Comparison of ENCODE assay signal across 24 cellular contexts in the genomic region with DNA sequence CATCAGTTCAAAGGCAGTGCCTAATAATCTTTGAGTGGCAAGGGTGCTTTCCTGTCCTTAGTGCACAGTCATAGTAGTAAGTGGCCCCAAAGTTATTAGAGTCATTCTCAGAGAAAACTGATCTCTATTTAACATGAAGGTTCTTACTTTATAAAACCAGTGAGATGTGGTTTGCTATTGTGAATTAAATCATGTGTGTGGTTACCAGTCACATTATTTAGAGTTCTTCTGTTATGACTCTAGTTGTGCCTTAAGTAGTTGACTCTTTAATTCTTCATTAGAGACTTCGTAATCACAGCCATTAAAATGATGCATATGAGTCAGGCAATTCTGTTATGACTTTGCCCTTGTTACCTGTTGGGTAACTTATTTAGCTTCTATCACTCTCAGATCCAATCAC.
DNase-seq lines count a peak whose midpoint lies in the region; ATAC-seq, FAIRE-seq and TF ChIP-seq lines count a peak whose summit lies in the region.
"Had no signal": no experiment of that assay in that cellular context is flagged by ENCODE, and none has a peak within 500 bp of the region (broad histone marks: within the 10 kb centered on the region; RNA-seq: fewer than 3 reads in every experiment).

No MANE protein-coding gene starts in this region.

- no peak overlapping the region for H3K9ac ChIP-seq in astrocyte (ENCODE audit: low read length)
- H3K9ac ChIP-seq: parathyroid adenoma had no signal

- H3K27me3 ChIP-seq in astrocyte (ENCODE audit: insufficient read depth, low read length) (no peaks in the 10 kb centered on the region), ascending aorta (no peaks in the 10 kb centered on the region)
- H3K27me3 ChIP-seq in CD8-positive, alpha-beta memory T cell (ENCODE audit: insufficient read depth, low read length, poor library complexity, severe bottlenecking) = no peaks in the 10 kb centered on the region
- H3K27me3 ChIP-seq: heart right ventricle had no signal

- TF ChIP-seq CTCF in astrocyte (IDR thresholded peaks at IDR 0.05; ENCODE audit: insufficient read depth, low read depth, low read length) (no peak), ascending aorta (IDR thresholded peaks at IDR 0.05) (no peak)

- no peak overlapping the region for H3K4me3 Mint-ChIP-seq in astrocyte (ENCODE audit: unreplicated experiment)
- H3K4me3 Mint-ChIP-seq in CD8-positive, alpha-beta memory T cell = no peak overlapping the region
- H3K4me3 Mint-ChIP-seq: IgD-negative memory B cell; naive thymus-derived CD4-positive, alpha-beta T cell; T-helper 1 cell treated with Interleukin-12 subunit alpha and Interleukin-12 subunit beta and Interleukin-4 antibody, amounts not matched to agents 30 μg/mL and 1 μg/mL, for 36 hours had no signal

- no peaks in the 10 kb centered on the region for H3K79me2 ChIP-seq in astrocyte (ENCODE audit: insufficient read depth, low read length)
- H3K79me2 ChIP-seq: parathyroid adenoma had no signal

- H3K27ac ChIP-seq in astrocyte (ENCODE audit: low read depth, low read length) = no peak overlapping the region
- no peak overlapping the region for H3K27ac ChIP-seq in ascending aorta
- no peak overlapping the region for H3K27ac ChIP-seq in CD8-positive, alpha-beta memory T cell (ENCODE audit: low read depth, low read length)
- H3K27ac ChIP-seq: heart right ventricle, HL-60, lower lobe of right lung, parathyroid adenoma, skin epidermis had no signal

- no peak overlapping the region for H3K27ac Mint-ChIP-seq in astrocyte (ENCODE audit: unreplicated experiment)
- H3K27ac Mint-ChIP-seq in CD8-positive, alpha-beta memory T cell = no peak overlapping the region
- H3K27ac Mint-ChIP-seq: IgD-negative memory B cell; naive thymus-derived CD4-positive, alpha-beta T cell; T-helper 1 cell treated with Interleukin-12 subunit alpha and Interleukin-12 subunit beta and Interleukin-4 antibody, amounts not matched to agents 30 μg/mL and 1 μg/mL, for 36 hours had no signal

- no peaks in the 10 kb centered on the region for H3K4me1 ChIP-seq in astrocyte (ENCODE audit: insufficient read depth, low read length)
- no peaks in the 10 kb centered on the region for H3K4me1 ChIP-seq in ascending aorta
- no peaks in the 10 kb centered on the region for H3K4me1 ChIP-seq in CD8-positive, alpha-beta memory T cell (ENCODE audit: insufficient read depth, low read length)
- H3K4me1 ChIP-seq: heart right ventricle, lower lobe of right lung, parathyroid adenoma had no signal

- POLR2A ChIA-PET in CD8-positive, alpha-beta memory T cell (lab: Charles Lee) = no interaction called here

- H3K36me3 ChIP-seq in astrocyte (ENCODE audit: insufficient read depth, low read length) = no peaks in the 10 kb centered on the region
- H3K36me3 ChIP-seq in ascending aorta = no peaks in the 10 kb centered on the region
- no peaks in the 10 kb centered on the region for H3K36me3 ChIP-seq in CD8-positive, alpha-beta memory T cell (ENCODE audit: insufficient read depth, low read length)
- H3K36me3 ChIP-seq: heart right ventricle, lower lobe of right lung had no signal

- H3K27me3 Mint-ChIP-seq in astrocyte (ENCODE audit: low read depth, unreplicated experiment) = no peaks in the 10 kb centered on the region
- H3K27me3 Mint-ChIP-seq in CD8-positive, alpha-beta memory T cell = no peaks in the 10 kb centered on the region
- H3K27me3 Mint-ChIP-seq: IgD-negative memory B cell; naive thymus-derived CD4-positive, alpha-beta T cell had no signal

- intact Hi-C loops in ascending aorta (cut with DNase I) = no loop called here

- peak; percentile 71 for ATAC-seq in GM18520 (IDR thresholded peaks at IDR 0.05; ENCODE audit: unreplicated experiment)
- ATAC-seq in GM21360 (IDR thresholded peaks at IDR 0.05; ENCODE audit: unreplicated experiment) = peak; percentile 57
- ATAC-seq in HG03175 (IDR thresholded peaks at IDR 0.05; ENCODE audit: unreplicated experiment) = peak; percentile 58
- no peak for ATAC-seq in HG03095 (IDR thresholded peaks at IDR 0.05; ENCODE audit: unreplicated experiment)
- ATAC-seq: heart right ventricle; lower lobe of right lung; naive thymus-derived CD4-positive, alpha-beta T cell had no signal

- no peak overlapping the region for H3K4me3 ChIP-seq in astrocyte (ENCODE audit: insufficient read depth, low read depth, low read length)
- H3K4me3 ChIP-seq in ascending aorta = no peak overlapping the region
- H3K4me3 ChIP-seq in CD8-positive, alpha-beta memory T cell (ENCODE audit: low read length) = no peak overlapping the region
- H3K4me3 ChIP-seq: heart right ventricle, lower lobe of right lung, skin epidermis had no signal

- no peaks in the 10 kb centered on the region for H4K20me1 ChIP-seq in astrocyte (ENCODE audit: insufficient read depth, low read length)

- CTCF ChIA-PET in CD8-positive, alpha-beta memory T cell (lab: Charles Lee) = no interaction called here

- no peaks in the 10 kb centered on the region for H3K36me3 Mint-ChIP-seq in astrocyte (ENCODE audit: low read depth, unreplicated experiment)
- H3K36me3 Mint-ChIP-seq in CD8-positive, alpha-beta memory T cell = no peaks in the 10 kb centered on the region
- H3K36me3 Mint-ChIP-seq: IgD-negative memory B cell; naive thymus-derived CD4-positive, alpha-beta T cell had no signal

- no peak overlapping the region for H2AFZ ChIP-seq in astrocyte (ENCODE audit: low read depth, low read length)
- H2AFZ ChIP-seq: parathyroid adenoma had no signal

- no peaks in the 10 kb centered on the region for H3K9me3 Mint-ChIP-seq in astrocyte (ENCODE audit: unreplicated experiment)
- H3K9me3 Mint-ChIP-seq in CD8-positive, alpha-beta memory T cell = peaks cover 0 to 10% (median 2%) of the 10 kb centered on the region in 5 donors
- H3K9me3 Mint-ChIP-seq: T-helper 1 cell treated with Interleukin-12 subunit alpha and Interleukin-12 subunit beta and Interleukin-4 antibody, amounts not matched to agents 30 μg/mL and 1 μg/mL, for 36 hours had no signal

- H3K4me1 Mint-ChIP-seq in astrocyte (ENCODE audit: low read depth, unreplicated experiment) = no peaks in the 10 kb centered on the region
- no peaks in the 10 kb centered on the region for H3K4me1 Mint-ChIP-seq in CD8-positive, alpha-beta memory T cell
- H3K4me1 Mint-ChIP-seq: IgD-negative memory B cell; naive thymus-derived CD4-positive, alpha-beta T cell had no signal

- no peak overlapping the region for H3K4me2 ChIP-seq in astrocyte (ENCODE audit: low read length)

- H3K9me3 ChIP-seq in astrocyte (ENCODE audit: insufficient read depth, low read depth, low read length) (no peaks in the 10 kb centered on the region), ascending aorta (no peaks in the 10 kb centered on the region)
- no peaks in the 10 kb centered on the region for H3K9me3 ChIP-seq in CD8-positive, alpha-beta memory T cell (ENCODE audit: low read length)
- H3K9me3 ChIP-seq: lower lobe of right lung had no signal

- DNase-seq in astrocyte (ENCODE audit: low read depth) = peak; percentile 2
- no peak for DNase-seq in epidermal melanocyte (ENCODE audit: insufficient read length, low spot score)
- no peak for DNase-seq in ascending aorta (ENCODE audit: low spot score in 2 of 2)
- no peak for DNase-seq in CD8-positive, alpha-beta memory T cell
- DNase-seq: activated CD4-positive, CD25-positive, alpha-beta regulatory T cell; effector CD4-positive, alpha-beta T cell; heart right ventricle; lower lobe of right lung; MM.1S; naive thymus-derived CD4-positive, alpha-beta T cell; NCI-H187; NCI-H510A treated with DMSO at 0.1 percent for 48 hours; SHP77 treated with DMSO at 0.1 percent for 48 hours; stimulated activated CD4-positive, alpha-beta T cell treated with anti-CD3 and anti-CD28 coated beads, Interleukin-4, amount 100 ng/mL, for 4 hours; stimulated activated CD8-positive, alpha-beta memory T cell treated with anti-CD3 and anti-CD28 coated beads, Interleukin-4, amount 100 ng/mL, for 48 hours had no signal

- FAIRE-seq in astrocyte (lab: Jason Lieb, UNC) = no peak
